ENCODE assay signal across 10 cellular contexts in the genomic region with DNA sequence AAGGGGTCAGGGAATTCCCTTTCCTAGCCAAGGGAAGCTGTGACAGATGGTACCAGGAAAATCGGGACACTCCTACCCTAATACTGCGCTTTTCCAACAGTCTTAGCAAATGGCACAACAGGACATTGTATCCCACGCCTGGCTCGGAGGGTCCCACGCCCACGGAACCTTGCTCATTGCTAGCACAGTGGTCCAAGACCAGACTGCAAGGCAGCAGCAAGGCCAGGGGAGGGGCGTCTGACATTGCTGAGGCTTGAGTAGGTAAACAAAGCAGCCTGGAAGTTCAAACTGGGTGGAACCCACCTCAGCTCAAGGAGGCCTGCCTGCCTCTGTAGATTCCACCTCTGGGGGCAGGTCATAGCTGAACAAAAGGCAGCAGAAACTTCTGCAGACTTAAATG. TPM values are rescaled to one million over a fixed set of nuclear protein-coding genes. Genes with fewer than 3 reads are reported as not detected.
"Had no signal": no experiment of that assay in that cellular context is flagged by ENCODE, and none has a peak within 500 bp of the region (broad histone marks: within the 10 kb centered on the region; RNA-seq: fewer than 3 reads in every experiment).

No MANE protein-coding gene starts in this region.

RNA-seq across cellular contexts. Expression of a gene that starts 5.3 kb away (rescaled TPM):
- total RNA-seq: OCI-LY7, PC-3, PC-9, Peyer's patch, Right ventricle myocardium inferior, Right ventricle myocardium superior, RPMI7951, SJCRH30, SJSA1, SK-MEL-5 had no signal

RNA-seq across cellular contexts. Expression of a gene that starts 27.4 kb away (rescaled TPM):
- total RNA-seq: OCI-LY7, PC-3, PC-9, Peyer's patch, Right ventricle myocardium inferior, Right ventricle myocardium superior, RPMI7951, SJCRH30, SJSA1, SK-MEL-5 had no signal

RNA-seq across cellular contexts. Expression of a gene that starts 33.2 kb away (rescaled TPM):
- total RNA-seq: OCI-LY7, PC-3, PC-9, Peyer's patch, Right ventricle myocardium inferior, Right ventricle myocardium superior, RPMI7951, SJCRH30, SJSA1, SK-MEL-5 had no signal

RNA-seq across cellular contexts. Expression of a gene that starts 49.3 kb away (rescaled TPM):
- total RNA-seq: OCI-LY7, PC-3, PC-9, Peyer's patch, Right ventricle myocardium inferior, Right ventricle myocardium superior, RPMI7951, SJCRH30, SJSA1, SK-MEL-5 had no signal

RNA-seq across cellular contexts. Expression of a gene that starts 50.1 kb away (rescaled TPM):
- total RNA-seq: OCI-LY7, PC-3, PC-9, Peyer's patch, Right ventricle myocardium inferior, Right ventricle myocardium superior, RPMI7951, SJCRH30, SJSA1, SK-MEL-5 had no signal
